ENCODE assay signal across 28 cellular contexts in the genomic region with DNA sequence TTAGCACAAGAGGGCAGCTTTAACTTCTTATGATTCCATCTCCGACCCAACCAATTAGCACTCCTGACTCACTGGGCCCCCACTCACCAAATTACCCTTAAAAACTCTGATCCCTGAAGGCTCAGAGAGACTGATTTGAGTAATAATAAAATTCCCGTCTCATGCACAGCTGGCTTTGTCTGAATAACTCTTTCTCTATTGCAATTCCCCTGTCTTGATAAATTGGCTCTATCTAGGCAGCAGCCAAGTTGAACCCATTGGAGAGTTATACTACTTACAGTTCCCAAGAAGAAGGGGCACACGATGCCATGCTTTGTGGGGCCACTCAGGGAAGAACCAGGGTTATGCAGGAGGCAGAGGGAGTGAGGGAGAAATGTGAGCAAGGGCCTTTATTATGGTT.
"Had no signal": no experiment of that assay in that cellular context is flagged by ENCODE, and none has a peak within 500 bp of the region (broad histone marks: within the 10 kb centered on the region; RNA-seq: fewer than 3 reads in every experiment).

No MANE protein-coding gene starts in this region.

- H3K4me1 Mint-ChIP-seq: stimulated activated effector memory CD8-positive, alpha-beta T cell treated with anti-CD3 and anti-CD28 coated beads, Interleukin-12 subunit alpha, Interleukin-12 subunit beta, amount 100 ng/mL, for 72 hours; stimulated activated memory B cell treated with anti-CD40 and anti-IgM and Interleukin-4, amounts not matched to agents 10 μg/mL and 1 μg/mL and 100 μg/mL, for 72 hours; stimulated activated naive B cell treated with anti-CD40 and anti-IgM and Interleukin-4, amounts not matched to agents 10 μg/mL and 1 μg/mL and 100 μg/mL, for 72 hours; stimulated activated naive CD8-positive, alpha-beta T cell treated with anti-CD3 and anti-CD28 coated beads, Interleukin-15, amount 100 ng/mL, for 72 hours had no signal

- H3K9me3 ChIP-seq: testis, thyroid gland, upper lobe of right lung, uterus, vagina had no signal

- H3K4me3 Mint-ChIP-seq: stimulated activated effector memory CD8-positive, alpha-beta T cell treated with anti-CD3 and anti-CD28 coated beads, Interleukin-12 subunit alpha, Interleukin-12 subunit beta, amount 100 ng/mL, for 72 hours; stimulated activated memory B cell treated with anti-CD40 and anti-IgM and Interleukin-4, amounts not matched to agents 10 μg/mL and 1 μg/mL and 100 μg/mL, for 72 hours; stimulated activated naive B cell treated with anti-CD40 and anti-IgM and Interleukin-4, amounts not matched to agents 10 μg/mL and 1 μg/mL and 100 μg/mL, for 72 hours; stimulated activated naive CD8-positive, alpha-beta T cell treated with anti-CD3 and anti-CD28 coated beads, Interleukin-15, amount 100 ng/mL, for 72 hours; stimulated activated naive CD8-positive, alpha-beta T cell treated with anti-CD3 and anti-CD28 coated beads, Interleukin-15, Interleukin-2, amounts not matched to agents 100 ng/mL and 50 ng/mL, for 24 hours; type B pancreatic cell had no signal

- H3K36me3 ChIP-seq: stomach, suprapubic skin, thoracic aorta, thyroid gland, tibial artery, tibial nerve, transverse colon, upper lobe of left lung, upper lobe of right lung, uterus, vagina had no signal

- H3K27me3 Mint-ChIP-seq: stimulated activated memory B cell treated with anti-CD40 and anti-IgM and Interleukin-4, amounts not matched to agents 10 μg/mL and 1 μg/mL and 100 μg/mL, for 72 hours; stimulated activated naive B cell treated with anti-CD40 and anti-IgM and Interleukin-4, amounts not matched to agents 10 μg/mL and 1 μg/mL and 100 μg/mL, for 72 hours; stimulated activated naive CD8-positive, alpha-beta T cell treated with anti-CD3 and anti-CD28 coated beads, Interleukin-15, amount 100 ng/mL, for 72 hours; stimulated activated naive CD8-positive, alpha-beta T cell treated with anti-CD3 and anti-CD28 coated beads, Interleukin-15, Interleukin-2, amounts not matched to agents 100 ng/mL and 50 ng/mL, for 24 hours; type B pancreatic cell had no signal

- H3K4me1 ChIP-seq: suprapubic skin, testis, thyroid gland, tibial artery, tibial nerve, upper lobe of left lung, upper lobe of right lung, uterus, vagina had no signal

- H3K27me3 ChIP-seq: stomach, suprapubic skin, testis, thyroid gland, tibial artery, tibial nerve, transverse colon, upper lobe of left lung, upper lobe of right lung, uterus, vagina had no signal

- DNase-seq: stimulated activated CD4-positive, alpha-beta T cell treated with anti-CD3 and anti-CD28 coated beads, Interleukin-2, amount 100 ng/mL, for 48 hours; stimulated activated CD4-positive, alpha-beta T cell treated with anti-CD3 and anti-CD28 coated beads, Interleukin-4, amount 100 ng/mL, for 1 hour; stimulated activated CD4-positive, alpha-beta T cell treated with anti-CD3 and anti-CD28 coated beads, Interleukin-4, amount 100 ng/mL, for 24 hours; stimulated activated CD4-positive, alpha-beta T cell treated with anti-CD3 and anti-CD28 coated beads, Interleukin-4, amount 100 ng/mL, for 4 hours; stimulated activated CD8-positive, alpha-beta memory T cell treated with anti-CD3 and anti-CD28 coated beads, Interleukin-4, amount 100 ng/mL, for 48 hours; stimulated activated naive B cell treated with anti-CD40 and anti-IgM and Interleukin-4, amounts not matched to agents 10 μg/mL and 1 μg/mL and 100 μg/mL, for 72 hours; stimulated activated naive CD4-positive, alpha-beta T cell; stimulated activated naive CD4-positive, alpha-beta T cell treated with Interleukin-2 at 50 U/mL for 16 hours; stimulated activated naive CD8-positive, alpha-beta T cell treated with anti-CD3 and anti-CD28 coated beads, Interleukin-15, amount 100 ng/mL, for 72 hours; stimulated activated naive CD8-positive, alpha-beta T cell treated with anti-CD3 and anti-CD28 coated beads, Interleukin-15, Interleukin-2, amounts not matched to agents 100 U/mL and 50 U/mL, for 24 hours; stomach; substantia nigra; testis; thyroid gland; tibial artery; transverse colon; trophoblast cell; upper lobe of left lung; upper lobe of right lung; uterus had no signal

- H3K27ac ChIP-seq: stomach, suprapubic skin, testis, thoracic aorta, thyroid gland, tibial artery, tibial nerve, transverse colon, upper lobe of left lung, upper lobe of right lung, uterus, vagina had no signal

- H3K4me3 ChIP-seq: stomach, suprapubic skin, testis, thoracic aorta, thyroid gland, tibial artery, tibial nerve, transverse colon, upper lobe of left lung, upper lobe of right lung, uterus, vagina had no signal

- H3K27ac Mint-ChIP-seq: stimulated activated effector memory CD8-positive, alpha-beta T cell treated with anti-CD3 and anti-CD28 coated beads, Interleukin-12 subunit alpha, Interleukin-12 subunit beta, amount 100 ng/mL, for 72 hours; stimulated activated memory B cell treated with anti-CD40 and anti-IgM and Interleukin-4, amounts not matched to agents 10 μg/mL and 1 μg/mL and 100 μg/mL, for 72 hours; stimulated activated naive B cell treated with anti-CD40 and anti-IgM and Interleukin-4, amounts not matched to agents 10 μg/mL and 1 μg/mL and 100 μg/mL, for 72 hours; stimulated activated naive CD8-positive, alpha-beta T cell treated with anti-CD3 and anti-CD28 coated beads, Interleukin-15, amount 100 ng/mL, for 72 hours; stimulated activated naive CD8-positive, alpha-beta T cell treated with anti-CD3 and anti-CD28 coated beads, Interleukin-15, Interleukin-2, amounts not matched to agents 100 ng/mL and 50 ng/mL, for 24 hours; type B pancreatic cell had no signal

- H3K36me3 Mint-ChIP-seq: stimulated activated effector memory CD8-positive, alpha-beta T cell treated with anti-CD3 and anti-CD28 coated beads, Interleukin-12 subunit alpha, Interleukin-12 subunit beta, amount 100 ng/mL, for 72 hours; stimulated activated memory B cell treated with anti-CD40 and anti-IgM and Interleukin-4, amounts not matched to agents 10 μg/mL and 1 μg/mL and 100 μg/mL, for 72 hours; stimulated activated naive B cell treated with anti-CD40 and anti-IgM and Interleukin-4, amounts not matched to agents 10 μg/mL and 1 μg/mL and 100 μg/mL, for 72 hours; type B pancreatic cell had no signal
